Comparison of ENCODE assay signal across 14 cellular contexts in the genomic region with DNA sequence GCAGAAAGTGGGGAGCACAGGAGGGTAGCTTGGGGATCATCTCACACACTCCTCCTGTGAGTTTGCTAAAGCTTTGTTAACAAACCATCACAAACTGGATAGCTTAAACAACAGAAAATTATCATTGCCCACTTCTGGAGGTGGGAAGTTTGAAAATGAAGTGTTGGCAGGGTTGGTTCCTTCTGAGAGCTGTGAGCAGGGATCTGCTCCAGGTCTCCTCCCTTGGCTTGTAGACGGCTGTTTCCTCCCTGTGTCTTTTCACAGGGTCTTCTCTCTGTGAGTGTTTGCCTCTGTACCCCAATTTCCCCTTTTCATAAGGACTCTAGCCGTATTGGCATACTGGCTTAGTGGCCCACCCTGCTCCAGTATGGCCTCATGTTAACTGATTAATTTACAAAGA. TPM values are rescaled to one million over a fixed set of nuclear protein-coding genes. Genes with fewer than 3 reads are reported as not detected.
"Had no signal": no experiment of that assay in that cellular context is flagged by ENCODE, and none has a peak within 500 bp of the region (broad histone marks: within the 10 kb centered on the region; RNA-seq: fewer than 3 reads in every experiment).

No MANE protein-coding gene starts in this region.

- H3K27me3 ChIP-seq: body of pancreas, gastrocnemius medialis, SJSA1 had no signal

- ATAC-seq: activated naive CD4-positive, alpha-beta T cell treated with anti-CD3 and anti-CD28 coated beads, Interleukin-2, amount 50 U/mL, for 72 hours; activated T-cell treated with anti-CD3 and anti-CD28 coated beads, Interleukin-2, amount 50 U/mL, for 72 hours; body of pancreas; stimulated activated memory B cell treated with anti-CD40 and anti-IgM and Interleukin-4, amounts not matched to agents 10 μg/mL and 1 μg/mL and 100 μg/mL, for 72 hours had no signal

- H3K36me3 ChIP-seq: gastrocnemius medialis, SJSA1 had no signal

- H3K27ac ChIP-seq: psoas muscle, SJSA1 had no signal

- H3K4me3 ChIP-seq: body of pancreas, gastrocnemius medialis, psoas muscle, SJSA1 had no signal

- H3K9me3 ChIP-seq: body of pancreas, gastrocnemius medialis, psoas muscle, SJSA1 had no signal

- DNase-seq: activated CD4-positive, alpha-beta T cell treated with anti-CD3 and anti-CD28 coated beads, Interleukin-2, amount 10 ng/mL, durations not matched to agents 7 days and 5 days; activated CD8-positive, alpha-beta memory T cell treated with anti-CD3 and anti-CD28 coated beads, Interleukin-2, amount 50 U/mL, for 48 hours; activated gamma-delta T cell; activated T-cell treated with anti-CD3 and anti-CD28 coated beads, Interleukin-2, amount 50 U/mL, for 72 hours; amniotic stem cell; body of pancreas; cerebellar nuclear complex; gastrocnemius medialis; kidney; psoas muscle; SW 1271 had no signal

- H3K4me1 ChIP-seq: psoas muscle, SJSA1 had no signal

RNA-seq across cellular contexts. Expression of a gene that starts 32.1 kb away (rescaled TPM):
- total RNA-seq: activated CD4-positive, alpha-beta T cell treated with anti-CD3 and anti-CD28 coated beads, Interleukin-2, amount 10 ng/mL, durations not matched to agents 7 days and 5 days; activated T-cell treated with anti-CD3 and anti-CD28 coated beads, Interleukin-2, amount 50 U/mL, for 72 hours; SJSA1 had no signal
